Comparison of ENCODE assay signal across 8 cellular contexts in the genomic region with DNA sequence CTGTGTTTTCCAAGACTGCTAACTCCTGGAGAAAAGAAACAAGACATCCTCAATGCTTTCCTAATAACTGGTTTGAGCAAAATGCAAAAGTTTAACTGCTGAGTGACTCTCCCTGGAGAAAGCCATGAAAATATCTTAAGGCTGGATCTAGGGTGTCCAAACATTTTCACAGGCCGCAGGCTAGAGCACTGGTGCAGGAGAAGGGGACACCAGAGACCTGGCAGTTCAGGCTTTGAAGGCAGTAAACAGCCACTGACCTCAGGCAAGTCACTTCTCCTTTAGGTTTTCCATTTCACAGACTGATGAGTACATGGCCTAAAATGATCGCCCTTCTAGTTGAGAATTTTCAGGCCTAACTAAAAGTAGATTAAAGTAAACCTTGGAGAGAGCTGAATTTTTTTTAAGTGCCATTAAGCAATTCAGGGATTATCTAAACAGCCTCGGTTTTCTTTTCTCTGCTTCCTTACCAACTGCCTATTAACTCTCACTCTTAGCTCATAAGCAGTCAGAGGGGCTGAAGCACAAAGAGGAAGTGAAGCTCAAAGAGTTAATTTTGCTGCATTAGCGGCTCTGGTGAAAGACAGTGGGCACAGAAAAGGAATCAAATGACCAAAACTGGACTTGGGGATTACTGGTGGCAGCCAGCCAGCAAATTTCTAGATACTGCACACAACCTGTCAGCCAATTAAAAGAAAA. TPM values are rescaled to one million over a fixed set of nuclear protein-coding genes. Genes with fewer than 3 reads are reported as not detected.
DNase-seq lines count a peak whose midpoint lies in the region; ATAC-seq and TF ChIP-seq lines count a peak whose summit lies in the region.

No MANE protein-coding gene starts in this region.

- peak overlapping the region; percentile 99 for H3K4me3 Mint-ChIP-seq in glutamatergic neuron (ENCODE audit: unreplicated experiment)
- H3K4me3 Mint-ChIP-seq in stimulated activated effector memory CD8-positive, alpha-beta T cell treated with anti-CD3 and anti-CD28 coated beads, Interleukin-12 subunit alpha, Interleukin-12 subunit beta, amount 100 ng/mL, for 72 hours = peak overlapping the region; percentile 64

- TF ChIP-seq CTCF in glutamatergic neuron (IDR thresholded peaks at IDR 0.05; ENCODE audit: partially characterized antibody, unreplicated experiment) = no peak

- DNase-seq in NCI-H2227 (lab: John Stamatoyannopoulos, UW; ENCODE audit: unreplicated experiment) (peak; percentile 13), NCI-H2227 treated with DMSO at 0.1 percent for 48 hours (lab: John Stamatoyannopoulos, UW) (no peak), RKO (ENCODE audit: low spot score) (peak; percentile 33), glutamatergic neuron (no peak)
- no peak for DNase-seq in stimulated activated effector memory CD8-positive, alpha-beta T cell treated with anti-CD3 and anti-CD28 coated beads, Interleukin-12 subunit alpha, Interleukin-12 subunit beta, amount 100 ng/mL, for 72 hours (ENCODE audit: low spot score in 2 of 2)

- H3K27ac Mint-ChIP-seq in glutamatergic neuron (ENCODE audit: unreplicated experiment) = peak overlapping the region; percentile 8
- H3K27ac Mint-ChIP-seq in stimulated activated effector memory CD8-positive, alpha-beta T cell treated with anti-CD3 and anti-CD28 coated beads, Interleukin-12 subunit alpha, Interleukin-12 subunit beta, amount 100 ng/mL, for 72 hours = no peak overlapping the region

- peaks cover 7% of the 10 kb centered on the region for H3K9me3 Mint-ChIP-seq in glutamatergic neuron (ENCODE audit: unreplicated experiment)
- H3K9me3 Mint-ChIP-seq in stimulated activated effector memory CD8-positive, alpha-beta T cell treated with anti-CD3 and anti-CD28 coated beads, Interleukin-12 subunit alpha, Interleukin-12 subunit beta, amount 100 ng/mL, for 72 hours = no peaks in the 10 kb centered on the region

- H3K27me3 Mint-ChIP-seq in glutamatergic neuron (ENCODE audit: unreplicated experiment) = peaks cover 4% of the 10 kb centered on the region

- peaks cover 13% of the 10 kb centered on the region for H3K4me1 Mint-ChIP-seq in glutamatergic neuron (ENCODE audit: low read depth, unreplicated experiment)
- H3K4me1 Mint-ChIP-seq in stimulated activated effector memory CD8-positive, alpha-beta T cell treated with anti-CD3 and anti-CD28 coated beads, Interleukin-12 subunit alpha, Interleukin-12 subunit beta, amount 100 ng/mL, for 72 hours = peaks cover 15% of the 10 kb centered on the region

- H3K36me3 Mint-ChIP-seq in glutamatergic neuron (ENCODE audit: unreplicated experiment) = no peaks in the 10 kb centered on the region
- peaks cover 5% of the 10 kb centered on the region for H3K36me3 Mint-ChIP-seq in stimulated activated effector memory CD8-positive, alpha-beta T cell treated with anti-CD3 and anti-CD28 coated beads, Interleukin-12 subunit alpha, Interleukin-12 subunit beta, amount 100 ng/mL, for 72 hours

- no peak for ATAC-seq in stimulated activated effector memory CD8-positive, alpha-beta T cell treated with anti-CD3 and anti-CD28 coated beads, Interleukin-12 subunit alpha, Interleukin-12 subunit beta, amount 100 ng/mL, for 72 hours
- ATAC-seq in HG03135 (IDR thresholded peaks at IDR 0.05; ENCODE audit: unreplicated experiment) = no peak
- ATAC-seq in HG03108 (IDR thresholded peaks at IDR 0.05; ENCODE audit: unreplicated experiment) = no peak
- no peak for ATAC-seq in HG03378 (IDR thresholded peaks at IDR 0.05; ENCODE audit: unreplicated experiment)

RNA-seq across cellular contexts. Expression of a gene that starts 2.3 kb away (rescaled TPM):
- 74.1 TPM for total RNA-seq in glutamatergic neuron (ENCODE audit: unreplicated experiment)

Comparison
In these comparisons a context has a peak if more than half of its experiments do, and no peak if none do; other contexts are left out.
1. DNase-seq: peak in NCI-H2227 (single experiment) and RKO (single experiment); none in NCI-H2227 treated with DMSO at 0.1 percent for 48 hours (single experiment), glutamatergic neuron (single experiment) and stimulated activated effector memory CD8-positive, alpha-beta T cell treated with anti-CD3 and anti-CD28 coated beads, Interleukin-12 subunit alpha, Interleukin-12 subunit beta, amount 100 ng/mL, for 72 hours (0 of 2).